In genomic region chr2:27889774-27890145, GRCh38 we compare ENCODE assay signal across 8 cellular contexts. TPM values are rescaled to one million over a fixed set of nuclear protein-coding genes. Genes with fewer than 3 reads are reported as not detected.
DNase-seq lines count a peak whose midpoint lies in the region; ATAC-seq and TF ChIP-seq lines count a peak whose summit lies in the region.

No MANE protein-coding gene starts in this region.

- peak overlapping the region; percentile 93 to 96 for H3K27ac ChIP-seq in prostate gland

- 13% methylated on average over 10 of the region's 10 CpGs for WGBS in prostate gland

- peak overlapping the region; percentile 94 for H3K4me3 ChIP-seq in fibroblast of the aortic adventitia (ENCODE audit: low read depth, low read length)
- H3K4me3 ChIP-seq in prostate gland, result peak overlapping the region; percentile 69 to 73

- H3K4me3 Mint-ChIP-seq in activated naive CD4-positive, alpha-beta T cell treated with anti-CD3 and anti-CD28 coated beads, Interleukin-2, amount 10 ng/mL, durations not matched to agents 7 days and 5 days, result peak overlapping the region; percentile 91
- H3K4me3 Mint-ChIP-seq in T-helper 2 cell treated with Interferon-gamma antibody and Interleukin-4, amounts not matched to agents 5 μg/mL and 100 μg/mL, for 36 hours, result peak overlapping the region; percentile 99

- TF ChIP-seq POLR2A in prostate gland (IDR thresholded peaks at IDR 0.05), result no peak

- peaks cover 19% of the 10 kb centered on the region for H3K36me3 Mint-ChIP-seq in activated naive CD4-positive, alpha-beta T cell treated with anti-CD3 and anti-CD28 coated beads, Interleukin-2, amount 10 ng/mL, durations not matched to agents 7 days and 5 days
- peaks cover 13% of the 10 kb centered on the region for H3K36me3 Mint-ChIP-seq in T-helper 2 cell treated with Interferon-gamma antibody and Interleukin-4, amounts not matched to agents 5 μg/mL and 100 μg/mL, for 36 hours (ENCODE audit: low read depth)

- CTCF ChIA-PET in activated naive CD4-positive, alpha-beta T cell treated with anti-CD3 and anti-CD28 coated beads, Interleukin-2, amount 10 ng/mL, durations not matched to agents 7 days and 5 days (lab: Charles Lee), result interaction anchor here (1.2 kb wide), 1 partner anchor 186 kb away, joined by 3 read pairs; no protein-coding TSS in a partner anchor

- intact Hi-C loops in prostate gland (cut with DNase I), result loop anchor here (10.0 kb wide), 1 partner anchor 245 kb away; no protein-coding TSS in a partner anchor

- H3K4me1 ChIP-seq in prostate gland (replicated peaks), result no peaks in the 10 kb centered on the region

- H3K9me3 ChIP-seq in prostate gland, result no peaks in the 10 kb centered on the region

- H3K27ac Mint-ChIP-seq in activated naive CD4-positive, alpha-beta T cell treated with anti-CD3 and anti-CD28 coated beads, Interleukin-2, amount 10 ng/mL, durations not matched to agents 7 days and 5 days, result peak overlapping the region; percentile 99
- H3K27ac Mint-ChIP-seq in T-helper 2 cell treated with Interferon-gamma antibody and Interleukin-4, amounts not matched to agents 5 μg/mL and 100 μg/mL, for 36 hours, result peak overlapping the region; percentile 100

- no peaks in the 10 kb centered on the region for H3K9me3 Mint-ChIP-seq in activated naive CD4-positive, alpha-beta T cell treated with anti-CD3 and anti-CD28 coated beads, Interleukin-2, amount 10 ng/mL, durations not matched to agents 7 days and 5 days
- no peaks in the 10 kb centered on the region for H3K9me3 Mint-ChIP-seq in T-helper 2 cell treated with Interferon-gamma antibody and Interleukin-4, amounts not matched to agents 5 μg/mL and 100 μg/mL, for 36 hours

- no peaks in the 10 kb centered on the region for H3K36me3 ChIP-seq in prostate gland

- no peak for ATAC-seq in HG03378 (IDR thresholded peaks at IDR 0.05; ENCODE audit: unreplicated experiment)

- no peak for DNase-seq in activated naive CD4-positive, alpha-beta T cell treated with anti-CD3 and anti-CD28 coated beads, Interleukin-2, amount 10 ng/mL, durations not matched to agents 7 days and 5 days
- DNase-seq in activated naive CD4-positive, alpha-beta T cell treated with Interleukin-2 at 50 U/mL for 16 hours, result no peak
- DNase-seq in T-helper 2 cell treated with Interferon-gamma antibody and Interleukin-4, amounts not matched to agents 5 μg/mL and 100 μg/mL, for 36 hours (ENCODE audit: low spot score), result no peak
- no peak for DNase-seq in fibroblast of the aortic adventitia (ENCODE audit: low read depth)
- DNase-seq in prostate gland (ENCODE audit: low spot score), result peak; percentile 9
- DNase-seq in A172 (ENCODE audit: low spot score), result no peak
- DNase-seq in activated CD4-positive, CD25-positive, alpha-beta regulatory T cell treated with anti-CD3 and anti-CD28 coated beads, Interleukin-2, amount 50 U/mL, for 72 hours, result no peak

- H3K4me1 Mint-ChIP-seq in activated naive CD4-positive, alpha-beta T cell treated with anti-CD3 and anti-CD28 coated beads, Interleukin-2, amount 10 ng/mL, durations not matched to agents 7 days and 5 days, result peaks cover 56% of the 10 kb centered on the region
- peaks cover 42% of the 10 kb centered on the region for H3K4me1 Mint-ChIP-seq in T-helper 2 cell treated with Interferon-gamma antibody and Interleukin-4, amounts not matched to agents 5 μg/mL and 100 μg/mL, for 36 hours (ENCODE audit: low read depth)

- no peak for TF ChIP-seq CTCF in fibroblast of the aortic adventitia (IDR thresholded peaks at IDR 0.05; ENCODE audit: insufficient read depth, low read length)
- TF ChIP-seq CTCF in prostate gland (IDR thresholded peaks at IDR 0.05), result no peak

- peaks cover 12% of the 10 kb centered on the region for H3K27me3 Mint-ChIP-seq in activated naive CD4-positive, alpha-beta T cell treated with anti-CD3 and anti-CD28 coated beads, Interleukin-2, amount 10 ng/mL, durations not matched to agents 7 days and 5 days
- H3K27me3 Mint-ChIP-seq in T-helper 2 cell treated with Interferon-gamma antibody and Interleukin-4, amounts not matched to agents 5 μg/mL and 100 μg/mL, for 36 hours (ENCODE audit: low read depth), result peaks cover 4% of the 10 kb centered on the region

- no peaks in the 10 kb centered on the region for H3K27me3 ChIP-seq in prostate gland (replicated peaks; ENCODE audit: insufficient read depth)

RNA-seq across cellular contexts. Expression of gene RBKS, which starts 0.4 kb away (rescaled TPM):
- 1.3 and 1.4 TPM in 2 replicates for total RNA-seq in fibroblast of the aortic adventitia (ENCODE audit: low replicate concordance)
- total RNA-seq in prostate gland, result 1 to 10 TPM; 1.6 to 1.8 TPM
- total RNA-seq in A172 (2014; rRNA removed; shearing (Covaris generic)), result 2.2 and 2.8 TPM in 2 replicates

RNA-seq across cellular contexts. Expression of gene BABAM2, which starts 0.8 kb away (rescaled TPM):
- total RNA-seq in fibroblast of the aortic adventitia (ENCODE audit: low replicate concordance) (18.8 and 45.3 TPM in 2 replicates), prostate gland (10 to 100 TPM; 35.8 to 37.3 TPM)
- 36.0 and 36.5 TPM in 2 replicates for total RNA-seq in A172 (2014; rRNA removed; shearing (Covaris generic))
